ENCODE assay signal across 1 cellular context in genomic region chr17:39205112-39205526, GRCh38.
A peak's percentile ranks its signal among the peaks of the same experiment; 100 is the strongest.
TF ChIP-seq lines count a peak whose summit lies in the region.

No MANE protein-coding gene starts in this region.

TF ChIP-seq in H1, 55 proteins besides CTCF, POLR2A, EP300 and RAD21:
- TF ChIP-seq POLR2AphosphoS5 (IDR thresholded peaks at IDR 0.05; ENCODE audit: low read depth, low read length) (0 out of 2 replicates have a peak, but pooled peaks have one; percentile 76), CTBP2 (IDR thresholded peaks at IDR 0.05; ENCODE audit: borderline replicate concordance, insufficient read depth, insufficient read length, low read length) (no peak)
